ENCODE assay signal across 10 cellular contexts in the genomic region with DNA sequence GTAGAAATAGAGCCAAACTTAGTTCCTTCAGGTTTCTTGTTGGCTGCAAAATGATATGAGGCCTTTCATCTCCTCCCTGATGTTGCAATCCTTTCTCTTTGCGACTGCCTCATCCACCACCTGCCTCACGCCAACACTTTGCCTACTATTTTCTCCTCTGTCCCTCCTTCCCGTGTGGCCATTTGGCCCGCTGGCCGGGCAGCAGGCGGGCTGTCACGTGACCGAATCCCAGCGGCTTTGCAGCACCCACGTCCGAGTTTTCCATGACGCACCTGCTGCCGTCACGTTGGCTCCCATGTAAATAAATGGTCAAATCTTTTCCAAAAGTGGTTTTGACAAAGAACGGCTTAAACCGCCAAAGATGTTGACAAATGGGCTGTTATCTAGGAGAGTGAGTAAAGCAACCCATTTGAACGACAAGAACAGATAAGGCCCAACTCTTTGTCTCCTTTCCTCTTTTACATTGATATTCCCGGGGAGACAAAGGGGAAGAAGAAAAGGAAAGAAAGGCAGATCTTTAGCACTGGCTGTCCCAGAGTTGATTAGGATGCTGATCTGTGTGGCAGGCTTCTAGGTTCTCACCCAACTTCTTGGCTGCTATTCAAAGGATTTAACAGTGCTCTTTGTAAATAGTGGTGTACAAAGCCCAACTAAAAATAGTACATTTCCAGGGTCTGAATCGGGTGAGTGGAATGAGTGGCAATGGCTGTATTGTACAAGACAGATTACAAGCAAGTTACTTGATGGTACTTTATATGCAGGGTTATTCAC.
DNase-seq lines count a peak whose midpoint lies in the region; ATAC-seq and TF ChIP-seq lines count a peak whose summit lies in the region.
"Had no signal": no experiment of that assay in that cellular context is flagged by ENCODE, and none has a peak within 500 bp of the region (broad histone marks: within the 10 kb centered on the region; RNA-seq: fewer than 3 reads in every experiment).

No MANE protein-coding gene starts in this region.

- TF ChIP-seq CTCF in tibial nerve (IDR thresholded peaks at IDR 0.05), result no peak

- H3K4me1 ChIP-seq in endocrine pancreas (ENCODE audit: control insufficient read depth, insufficient read depth, low read length), result peaks cover 3% of the 10 kb centered on the region
- H3K4me1 ChIP-seq in mucosa of stomach (ENCODE audit: control insufficient read depth, insufficient read depth, low read length), result peaks cover 26% of the 10 kb centered on the region
- H3K4me1 ChIP-seq in tibial nerve, result peaks cover 0 to 19% (median 0%) of the 10 kb centered on the region in 4 donors

- no peaks in the 10 kb centered on the region for H3K27me3 ChIP-seq in endocrine pancreas (ENCODE audit: control insufficient read depth, insufficient read depth, low read length)
- H3K27me3 ChIP-seq in mucosa of stomach (ENCODE audit: control insufficient read depth, insufficient read depth, low read length), result no peaks in the 10 kb centered on the region
- no peaks in the 10 kb centered on the region for H3K27me3 ChIP-seq in tibial nerve

- ATAC-seq in GM18511 (IDR thresholded peaks at IDR 0.05; ENCODE audit: unreplicated experiment) (no peak), GM18873 (IDR thresholded peaks at IDR 0.05; ENCODE audit: low FRiP score, unreplicated experiment) (no peak)

- TF ChIP-seq EP300 in tibial nerve (IDR thresholded peaks at IDR 0.05), result peak in 1 of 2 donors; percentile 59

- H3K36me3 ChIP-seq in endocrine pancreas (ENCODE audit: control insufficient read depth, insufficient read depth, low read length) (no peaks in the 10 kb centered on the region), mucosa of stomach (ENCODE audit: control insufficient read depth, insufficient read depth, low read length) (no peaks in the 10 kb centered on the region), tibial nerve (no peaks in the 10 kb centered on the region)

- peak overlapping the region; percentile 20 for H3K9ac ChIP-seq in endocrine pancreas (ENCODE audit: control insufficient read depth, insufficient read depth, low read length)
- H3K9ac ChIP-seq in mucosa of stomach (ENCODE audit: low read length), result peak overlapping the region; percentile 10

- DNase-seq in COR-L47 (lab: John Stamatoyannopoulos, UW) (peak; percentile 68), NCI-H2227 (lab: John Stamatoyannopoulos, UW; ENCODE audit: unreplicated experiment) (peak; percentile 90), tibial nerve (ENCODE audit: low spot score in 2 of 2) (no peak), hepatic stellate cell (ENCODE audit: low spot score) (no peak)
- DNase-seq: MV-4-11; stimulated activated CD4-positive, alpha-beta T cell treated with anti-CD3 and anti-CD28 coated beads, Interleukin-12 subunit alpha, Interleukin-12 subunit beta, amount 100 ng/mL, for 4 hours had no signal

- peak overlapping the region in 1 of 4 donors; percentile 47 for H3K27ac ChIP-seq in tibial nerve

- 77 to 82% methylated on average over 19 of the region's 19 CpGs for WGBS in tibial nerve, 2 donors

- no peak for TF ChIP-seq POLR2A in tibial nerve (IDR thresholded peaks at IDR 0.05)

- H3K4me3 ChIP-seq in endocrine pancreas (ENCODE audit: control insufficient read depth, insufficient read depth, low read length) (peak overlapping the region; percentile 68), mucosa of stomach (ENCODE audit: low read length) (peak overlapping the region; percentile 39), tibial nerve (no peak overlapping the region)

- H3K9me3 ChIP-seq in endocrine pancreas (ENCODE audit: control insufficient read depth, low read length) (no peaks in the 10 kb centered on the region), mucosa of stomach (ENCODE audit: control insufficient read depth, low read length) (no peaks in the 10 kb centered on the region), tibial nerve (no peaks in the 10 kb centered on the region)

Comparison
In these comparisons a context has a peak if more than half of its experiments do, and no peak if none do; other contexts are left out.
1. DNase-seq: peak in COR-L47 (single experiment) and NCI-H2227 (single experiment); none in tibial nerve (0 of 2) and hepatic stellate cell (single experiment).
2. H3K4me3 ChIP-seq: peak in endocrine pancreas (single experiment) and mucosa of stomach (single experiment); none in tibial nerve (0 of 4).